2 cellular contexts compared by ENCODE assay signal in the genomic region with DNA sequence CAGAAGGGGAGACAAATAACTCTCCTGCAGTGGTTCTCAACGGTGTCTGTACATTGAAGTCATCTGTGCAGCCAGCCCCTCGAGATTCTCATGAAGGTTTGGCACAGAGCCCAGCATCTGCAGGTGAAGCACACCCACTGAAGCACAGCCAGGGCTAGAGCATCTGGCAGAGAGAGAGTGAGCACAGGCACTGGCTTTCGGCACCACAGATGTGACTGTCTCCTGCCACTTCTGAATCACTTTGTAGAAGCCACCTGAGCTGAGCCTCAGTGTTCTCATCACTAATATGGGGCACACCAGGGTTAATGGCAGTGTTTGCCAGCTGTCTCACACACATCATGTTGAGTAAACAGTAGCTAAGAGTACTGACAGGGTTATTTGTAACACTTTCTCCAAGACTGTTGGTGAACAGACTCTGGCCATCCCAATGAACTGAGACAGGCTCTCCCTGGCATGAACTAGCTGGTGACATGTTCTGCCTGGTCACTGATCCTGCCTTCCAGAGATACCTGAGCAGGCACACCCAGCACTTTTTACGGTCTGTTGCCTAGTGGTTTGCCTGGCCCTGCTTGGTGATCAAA.
TF ChIP-seq lines count a peak whose summit lies in the region.

No MANE protein-coding gene starts in this region.

TF ChIP-seq in IMR-90, 13 proteins besides CTCF, POLR2A, EP300 and RAD21:
- TF ChIP-seq MAZ (IDR thresholded peaks at IDR 0.05; ENCODE audit: borderline replicate concordance, low read depth, low read length) (no peak), MAFK (IDR thresholded peaks at IDR 0.05; ENCODE audit: low read depth, low read length) (no peak), CEBPB (IDR thresholded peaks at IDR 0.05; ENCODE audit: low read depth, low read length) (no peak), MXI1 (IDR thresholded peaks at IDR 0.05; ENCODE audit: borderline replicate concordance, low read depth, low read length) (no peak), NFE2L2 (IDR thresholded peaks at IDR 0.05; ENCODE audit: low read depth, low read length) (no peak), CHD1 (IDR thresholded peaks at IDR 0.05; ENCODE audit: low read depth, low read length) (no peak), BHLHE40 (IDR thresholded peaks at IDR 0.05; ENCODE audit: low read depth, low read length) (no peak), RFX5 (IDR thresholded peaks at IDR 0.05; ENCODE audit: low read depth, low read length) (no peak), FOS (IDR thresholded peaks at IDR 0.05; ENCODE audit: low read depth, low read length) (no peak), SMC3 (IDR thresholded peaks at IDR 0.05; ENCODE audit: low read depth, low read length) (no peak), RCOR1 (IDR thresholded peaks at IDR 0.05; ENCODE audit: insufficient replicate concordance, low read length) (no peak)
- TF ChIP-seq, protein P1, sequence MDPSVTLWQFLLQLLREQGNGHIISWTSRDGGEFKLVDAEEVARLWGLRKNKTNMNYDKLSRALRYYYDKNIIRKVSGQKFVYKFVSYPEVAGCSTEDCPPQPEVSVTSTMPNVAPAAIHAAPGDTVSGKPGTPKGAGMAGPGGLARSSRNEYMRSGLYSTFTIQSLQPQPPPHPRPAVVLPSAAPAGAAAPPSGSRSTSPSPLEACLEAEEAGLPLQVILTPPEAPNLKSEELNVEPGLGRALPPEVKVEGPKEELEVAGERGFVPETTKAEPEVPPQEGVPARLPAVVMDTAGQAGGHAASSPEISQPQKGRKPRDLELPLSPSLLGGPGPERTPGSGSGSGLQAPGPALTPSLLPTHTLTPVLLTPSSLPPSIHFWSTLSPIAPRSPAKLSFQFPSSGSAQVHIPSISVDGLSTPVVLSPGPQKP (IDR thresholded peaks at IDR 0.05; ENCODE audit: borderline replicate concordance, low read depth, low read length) = no peak
- TF ChIP-seq, protein P2, sequence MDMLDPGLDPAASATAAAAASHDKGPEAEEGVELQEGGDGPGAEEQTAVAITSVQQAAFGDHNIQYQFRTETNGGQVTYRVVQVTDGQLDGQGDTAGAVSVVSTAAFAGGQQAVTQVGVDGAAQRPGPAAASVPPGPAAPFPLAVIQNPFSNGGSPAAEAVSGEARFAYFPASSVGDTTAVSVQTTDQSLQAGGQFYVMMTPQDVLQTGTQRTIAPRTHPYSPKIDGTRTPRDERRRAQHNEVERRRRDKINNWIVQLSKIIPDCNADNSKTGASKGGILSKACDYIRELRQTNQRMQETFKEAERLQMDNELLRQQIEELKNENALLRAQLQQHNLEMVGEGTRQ (IDR thresholded peaks at IDR 0.05; ENCODE audit: low read depth, low read length) = no peak

TF ChIP-seq in WTC11, 78 proteins besides CTCF, POLR2A, EP300 and RAD21:
- TF ChIP-seq, protein P3, sequence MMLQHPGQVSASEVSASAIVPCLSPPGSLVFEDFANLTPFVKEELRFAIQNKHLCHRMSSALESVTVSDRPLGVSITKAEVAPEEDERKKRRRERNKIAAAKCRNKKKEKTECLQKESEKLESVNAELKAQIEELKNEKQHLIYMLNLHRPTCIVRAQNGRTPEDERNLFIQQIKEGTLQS (CRISPR knock-in tag; conservative IDR thresholded peaks at IDR 0.05) = no peak
- TF ChIP-seq SOX15 (CRISPR knock-in tag; IDR thresholded peaks at IDR 0.05) (no peak), ZNF423 (CRISPR knock-in tag; IDR thresholded peaks at IDR 0.05) (no peak), TEAD4 (CRISPR knock-in tag; IDR thresholded peaks at IDR 0.05) (no peak), ESRRA (CRISPR knock-in tag; IDR thresholded peaks at IDR 0.05; ENCODE audit: borderline replicate concordance) (no peak), ZNF317 (CRISPR knock-in tag; IDR thresholded peaks at IDR 0.05; ENCODE audit: borderline replicate concordance, low read depth) (no peak)
